In genomic region chr6:157225575-157225995, GRCh38 we compare ENCODE assay signal across 15 cellular contexts.
DNase-seq lines count a peak whose midpoint lies in the region; ATAC-seq and TF ChIP-seq lines count a peak whose summit lies in the region.
"Had no signal": no experiment of that assay in that cellular context is flagged by ENCODE, and none has a peak within 500 bp of the region (broad histone marks: within the 10 kb centered on the region; RNA-seq: fewer than 3 reads in every experiment).

No MANE protein-coding gene starts in this region.

- H3K36me3 ChIP-seq in HEK293 (ENCODE audit: control insufficient read depth in 2 of 2, insufficient read depth in 1 of 2, low read length in 2 of 2) (no peaks in the 10 kb centered on the region), gastroesophageal sphincter (no peaks in the 10 kb centered on the region), subcutaneous abdominal adipose tissue (ENCODE audit: control insufficient read depth in 5 of 5, insufficient read depth in 5 of 5, low read length in 5 of 5) (no peaks in the 10 kb centered on the region)
- no peaks in the 10 kb centered on the region for H3K36me3 ChIP-seq in effector memory CD4-positive, alpha-beta T cell (ENCODE audit: control insufficient read depth, insufficient read depth, low read length)
- H3K36me3 ChIP-seq: MG63, upper lobe of left lung had no signal

- no peak overlapping the region for H3K9ac ChIP-seq in subcutaneous abdominal adipose tissue (ENCODE audit: low read length in 5 of 5)

- CTCF ChIA-PET in HEK293 (lab: Yijun Ruan, JAX): interaction anchor here (0.6 kb wide), 1 partner anchor 98 kb away, joined by 5 read pairs; no protein-coding TSS in a partner anchor

- DNase-seq in mesenteric fat pad (ENCODE audit: low spot score) (peak; percentile 72), MV-4-11 (lab: John Stamatoyannopoulos, UW) (no peak), G401 (ENCODE audit: low spot score) (no peak)
- DNase-seq in effector memory CD4-positive, alpha-beta T cell: no peak
- DNase-seq: activated CD4-positive, CD25-positive, alpha-beta regulatory T cell; activated naive CD4-positive, alpha-beta T cell treated with anti-CD3 and anti-CD28 coated beads for 36 hours; foreskin melanocyte; MG63; NCI-H774 had no signal

- in situ Hi-C loops in G401 (cut with HindIII; ENCODE audit: low sequenced_read_pairs): no loop called here

- TF ChIP-seq CTCF in HEK293 (tag by site-specific recombination; IDR thresholded peaks at IDR 0.05): no peak
- no peak for TF ChIP-seq CTCF in gastroesophageal sphincter (IDR thresholded peaks at IDR 0.05)

- H3K4me1 ChIP-seq in HEK293 (ENCODE audit: control insufficient read depth, insufficient read depth, low read length) (no peaks in the 10 kb centered on the region), gastroesophageal sphincter (peaks cover 3 to 50% (median 10%) of the 10 kb centered on the region in 3 donors), subcutaneous abdominal adipose tissue (ENCODE audit: control insufficient read depth in 5 of 5, insufficient read depth in 5 of 5, low read length in 5 of 5) (peaks cover 9 to 32% (median 20%) of the 10 kb centered on the region in 5 donors)
- H3K4me1 ChIP-seq in effector memory CD4-positive, alpha-beta T cell (ENCODE audit: control insufficient read depth, insufficient read depth, low read length, poor library complexity, severe bottlenecking): peaks cover 39% of the 10 kb centered on the region

- H3K27ac ChIP-seq in HEK293 (ENCODE audit: extremely low read depth, low read depth, low read length) (no peak overlapping the region), gastroesophageal sphincter (peak overlapping the region; percentile 88 to 90 (median 88)), subcutaneous abdominal adipose tissue (ENCODE audit: low read depth, low read length) (peak overlapping the region; percentile 67)
- no peak overlapping the region for H3K27ac ChIP-seq in effector memory CD4-positive, alpha-beta T cell (ENCODE audit: insufficient read depth, low read length, poor library complexity, severe bottlenecking)

- TF ChIP-seq EP300 in gastroesophageal sphincter (IDR thresholded peaks at IDR 0.05): no peak

- 11 to 25% methylated on average over 1 of the region's 12 CpGs for WGBS in gastroesophageal sphincter (ENCODE audit: low coverage in 1 of 2), 2 donors

- ATAC-seq in gastroesophageal sphincter (peak; percentile 70), HG03108 (IDR thresholded peaks at IDR 0.05; ENCODE audit: unreplicated experiment) (no peak)
- ATAC-seq: T-cell had no signal

- H3K27me3 ChIP-seq in gastroesophageal sphincter: no peaks in the 10 kb centered on the region
- H3K27me3 ChIP-seq in subcutaneous abdominal adipose tissue (ENCODE audit: control insufficient read depth in 5 of 5, insufficient read depth in 4 of 5, low read length in 5 of 5): peaks cover 0 to 3% (median 0%) of the 10 kb centered on the region in 5 donors
- no peaks in the 10 kb centered on the region for H3K27me3 ChIP-seq in effector memory CD4-positive, alpha-beta T cell (replicated peaks; ENCODE audit: control insufficient read depth, insufficient read depth, low read length, poor library complexity, severe bottlenecking)
- H3K27me3 ChIP-seq: MG63, upper lobe of left lung had no signal

- POLR2A ChIA-PET in HEK293 (lab: Yijun Ruan, JAX): no interaction called here

- H3K4me3 ChIP-seq in HEK293 (ENCODE audit: low read depth, low read length) (no peak overlapping the region), gastroesophageal sphincter (no peak overlapping the region), subcutaneous abdominal adipose tissue (ENCODE audit: low read depth in 1 of 5, low read length in 5 of 5) (no peak overlapping the region)
- no peak overlapping the region for H3K4me3 ChIP-seq in effector memory CD4-positive, alpha-beta T cell (ENCODE audit: insufficient read depth, low read depth, low read length, poor library complexity, severe bottlenecking)
- H3K4me3 ChIP-seq: MG63, upper lobe of left lung had no signal

- no peaks in the 10 kb centered on the region for H3K9me3 ChIP-seq in HEK293 (ENCODE audit: control insufficient read depth, insufficient read depth, low read depth, low read length)
- H3K9me3 ChIP-seq in gastroesophageal sphincter: no peaks in the 10 kb centered on the region
- H3K9me3 ChIP-seq in subcutaneous abdominal adipose tissue (ENCODE audit: control insufficient read depth in 5 of 5, low read length in 5 of 5): no peaks in the 10 kb centered on the region
- no peaks in the 10 kb centered on the region for H3K9me3 ChIP-seq in effector memory CD4-positive, alpha-beta T cell (ENCODE audit: control insufficient read depth, low read length)
- H3K9me3 ChIP-seq: MG63, upper lobe of left lung had no signal

- TF ChIP-seq POLR2A in gastroesophageal sphincter (IDR thresholded peaks at IDR 0.05): no peak

TF ChIP-seq in HEK293, 187 proteins besides CTCF, POLR2A, EP300 and RAD21:
- TF ChIP-seq ZNF621 (tag by site-specific recombination; IDR thresholded peaks at IDR 0.05) (no peak), ZNF24 (tag by site-specific recombination; IDR thresholded peaks at IDR 0.05) (no peak), ZNF341 (tag by site-specific recombination; IDR thresholded peaks at IDR 0.05; ENCODE audit: low read depth) (no peak), ZNF585B (tag by site-specific recombination; IDR thresholded peaks at IDR 0.05) (peak; percentile 46), ZNF146 (tag by site-specific recombination; IDR thresholded peaks at IDR 0.05) (no peak), ZNF155 (tag by site-specific recombination; IDR thresholded peaks at IDR 0.05) (no peak)
- TF ChIP-seq, protein P1, sequence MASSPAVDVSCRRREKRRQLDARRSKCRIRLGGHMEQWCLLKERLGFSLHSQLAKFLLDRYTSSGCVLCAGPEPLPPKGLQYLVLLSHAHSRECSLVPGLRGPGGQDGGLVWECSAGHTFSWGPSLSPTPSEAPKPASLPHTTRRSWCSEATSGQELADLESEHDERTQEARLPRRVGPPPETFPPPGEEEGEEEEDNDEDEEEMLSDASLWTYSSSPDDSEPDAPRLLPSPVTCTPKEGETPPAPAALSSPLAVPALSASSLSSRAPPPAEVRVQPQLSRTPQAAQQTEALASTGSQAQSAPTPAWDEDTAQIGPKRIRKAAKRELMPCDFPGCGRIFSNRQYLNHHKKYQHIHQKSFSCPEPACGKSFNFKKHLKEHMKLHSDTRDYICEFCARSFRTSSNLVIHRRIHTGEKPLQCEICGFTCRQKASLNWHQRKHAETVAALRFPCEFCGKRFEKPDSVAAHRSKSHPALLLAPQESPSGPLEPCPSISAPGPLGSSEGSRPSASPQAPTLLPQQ (tag by site-specific recombination; IDR thresholded peaks at IDR 0.05): no peak

Comparison
In these comparisons a context has a peak if more than half of its experiments do, and no peak if none do; other contexts are left out.
1. H3K27ac ChIP-seq: peak in gastroesophageal sphincter (4 of 4) and subcutaneous abdominal adipose tissue (single experiment); none in HEK293 (single experiment) and effector memory CD4-positive, alpha-beta T cell (single experiment).